Comparison of ENCODE assay signal across 13 cellular contexts in genomic region chr3:99925584-99925983, GRCh38.
A peak's percentile ranks its signal among the peaks of the same experiment; 100 is the strongest.
DNase-seq lines count a peak whose midpoint lies in the region; ATAC-seq, FAIRE-seq and TF ChIP-seq lines count a peak whose summit lies in the region.
"Had no signal": no experiment of that assay in that cellular context is flagged by ENCODE, and none has a peak within 500 bp of the region (broad histone marks: within the 10 kb centered on the region; RNA-seq: fewer than 3 reads in every experiment).

No MANE protein-coding gene starts in this region.

- TF ChIP-seq CTCF in astrocyte of the cerebellum (IDR thresholded peaks at IDR 0.05; ENCODE audit: low read depth, low read length, missing control alignments) (no peak), keratinocyte (optimal IDR thresholded peaks at IDR 0.05 in 1 of 3, IDR thresholded peaks at IDR 0.05 in 1 of 3, conservative IDR thresholded peaks at IDR 0.05 in 1 of 3; ENCODE audit: extremely low read depth in 1 of 3, insufficient read depth in 2 of 3, low read length in 3 of 3) (no peak), osteocyte (IDR thresholded peaks at IDR 0.05) (no peak)

- intact Hi-C loops in Right ventricle myocardium inferior (cut with DNase I), result no loop called here
- intact Hi-C loops in cardiac septum (cut with DNase I), result no loop called here

- peak overlapping the region; percentile 17 for H3K27ac ChIP-seq in keratinocyte (ENCODE audit: control insufficient read depth, insufficient read depth, low read length)
- H3K27ac ChIP-seq: KMS-11 had no signal

- peaks cover 44% of the 10 kb centered on the region for H3K4me1 ChIP-seq in keratinocyte (ENCODE audit: control insufficient read depth, extremely low read depth, insufficient read depth, low read length)

- dilution Hi-C loops in keratinocyte (cut with MboI; ENCODE audit: extremely low pct_ligation_motif_present, low sequenced_read_pairs), result no loop called here

- no peaks in the 10 kb centered on the region for H4K20me1 ChIP-seq in keratinocyte (ENCODE audit: control insufficient read depth, extremely low read depth, insufficient read depth, low read length)

- no peaks in the 10 kb centered on the region for H3K79me2 ChIP-seq in keratinocyte (ENCODE audit: control insufficient read depth, insufficient read depth, low read length)

- no peak overlapping the region for H3K27ac Mint-ChIP-seq in osteocyte (ENCODE audit: unreplicated experiment)
- H3K27ac Mint-ChIP-seq: B cell, nephron had no signal

- in situ Hi-C loops in astrocyte of the cerebellum (cut with HindIII; ENCODE audit: low sequenced_read_pairs), result no loop called here

- H3K36me3 ChIP-seq in keratinocyte (ENCODE audit: control insufficient read depth in 2 of 2, extremely low read depth in 1 of 2, insufficient read depth in 2 of 2, low read length in 2 of 2), result no peaks in the 10 kb centered on the region

- peak overlapping the region; percentile 7 for H3K4me2 ChIP-seq in keratinocyte (ENCODE audit: control insufficient read depth, extremely low read depth, insufficient read depth, low read depth, low read length)
- H3K4me2 ChIP-seq: KMS-11 had no signal

- H2AFZ ChIP-seq in keratinocyte (ENCODE audit: control insufficient read depth, low read length), result peak overlapping the region; percentile 17

- no peaks in the 10 kb centered on the region for H3K27me3 ChIP-seq in keratinocyte (ENCODE audit: control insufficient read depth, extremely low read depth, insufficient read depth, low read length)

- DNase-seq in Right ventricle myocardium inferior (ENCODE audit: missing footprints) (no peak), cardiac septum (ENCODE audit: low spot score) (no peak), astrocyte of the cerebellum (ENCODE audit: low read depth) (peak; percentile 53), keratinocyte (ENCODE audit: low read depth, low spot score) (peak; percentile 19), osteocyte (ENCODE audit: extremely low spot score, unreplicated experiment) (no peak), activated gamma-delta T cell treated with Interleukin-2 at 50 U/mL for 16 hours (no peak), GDM1 (lab: John Stamatoyannopoulos, UW) (no peak)

- H3K4me3 ChIP-seq in astrocyte of the cerebellum (ENCODE audit: low read depth, low read length), result no peak overlapping the region
- no peak overlapping the region for H3K4me3 ChIP-seq in keratinocyte (ENCODE audit: control insufficient read depth in 2 of 3, extremely low read depth in 1 of 3, insufficient read depth in 2 of 3, low read depth in 1 of 3, low read length in 3 of 3)

- no peaks in the 10 kb centered on the region for H3K9me3 Mint-ChIP-seq in osteocyte (ENCODE audit: unreplicated experiment)
- H3K9me3 Mint-ChIP-seq: central memory CD8-positive, alpha-beta T cell; nephron had no signal

- no peaks in the 10 kb centered on the region for H3K27me3 Mint-ChIP-seq in osteocyte (ENCODE audit: unreplicated experiment)
- H3K27me3 Mint-ChIP-seq: B cell; central memory CD8-positive, alpha-beta T cell had no signal

- no peak overlapping the region for H3K9ac ChIP-seq in keratinocyte (ENCODE audit: control insufficient read depth, extremely low read depth, insufficient read depth, low read length)
- H3K9ac ChIP-seq: KMS-11 had no signal

- FAIRE-seq in keratinocyte (lab: Jason Lieb, UNC), result peak; percentile 81
- FAIRE-seq: TTC549 had no signal

- H3K4me3 Mint-ChIP-seq in osteocyte (ENCODE audit: unreplicated experiment), result no peak overlapping the region
- H3K4me3 Mint-ChIP-seq: B cell; central memory CD8-positive, alpha-beta T cell; nephron had no signal

- no peaks in the 10 kb centered on the region for H3K36me3 Mint-ChIP-seq in osteocyte (ENCODE audit: unreplicated experiment)

- H3K4me1 Mint-ChIP-seq in osteocyte (ENCODE audit: unreplicated experiment), result peaks cover 35% of the 10 kb centered on the region

- ATAC-seq in Right ventricle myocardium inferior (peak; percentile 66), GM18873 (IDR thresholded peaks at IDR 0.05; ENCODE audit: low FRiP score, unreplicated experiment) (no peak)

- peaks cover 2% of the 10 kb centered on the region for H3K9me1 ChIP-seq in keratinocyte (ENCODE audit: control insufficient read depth, extremely low read depth, insufficient read depth, low read length)

- no peaks in the 10 kb centered on the region for H3K9me3 ChIP-seq in keratinocyte (ENCODE audit: control insufficient read depth, low read depth, low read length)

Comparison
In these comparisons a context has a peak if more than half of its experiments do, and no peak if none do; other contexts are left out.
1. DNase-seq: peak in astrocyte of the cerebellum (single experiment) and keratinocyte (single experiment); none in Right ventricle myocardium inferior (single experiment), cardiac septum (single experiment), osteocyte (single experiment), activated gamma-delta T cell treated with Interleukin-2 at 50 U/mL for 16 hours (single experiment) and GDM1 (single experiment).